20 cellular contexts compared by ENCODE assay signal in the genomic region with DNA sequence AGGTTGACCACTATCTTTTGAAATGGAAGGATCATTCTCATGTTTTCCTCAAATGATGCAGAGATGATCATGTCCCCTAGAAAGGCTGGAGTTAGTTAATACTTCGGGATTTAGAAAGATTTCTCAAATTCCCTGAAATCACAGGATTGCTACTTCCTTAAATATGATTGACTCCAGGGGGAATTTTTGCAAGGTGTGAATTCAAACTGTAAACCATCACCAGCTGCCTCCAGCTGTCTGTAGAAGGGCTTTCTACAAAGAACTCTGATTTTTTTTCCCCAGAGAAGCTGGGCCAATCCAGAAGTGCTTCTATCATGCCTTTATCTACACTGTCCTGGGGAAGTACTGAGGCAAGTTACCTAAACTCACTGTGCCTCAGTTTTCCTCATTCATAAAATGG.
"Had no signal": no experiment of that assay in that cellular context is flagged by ENCODE, and none has a peak within 500 bp of the region (broad histone marks: within the 10 kb centered on the region; RNA-seq: fewer than 3 reads in every experiment).

No MANE protein-coding gene starts in this region.

- H3K27me3 Mint-ChIP-seq: progenitor cell of endocrine pancreas had no signal

- ATAC-seq: activated CD4-positive, alpha-beta T cell treated with anti-CD3 and anti-CD28 coated beads for 36 hours; activated T-cell treated with anti-CD3 and anti-CD28 coated beads, Interleukin-2, amount 50 U/mL, for 72 hours; left lobe of liver; natural killer cell; stimulated activated naive CD8-positive, alpha-beta T cell treated with anti-CD3 and anti-CD28 coated beads, Interleukin-15, Interleukin-2, amounts not matched to agents 100 U/mL and 50 U/mL, for 24 hours; T-helper 17 cell had no signal

- H3K4me1 Mint-ChIP-seq: activated B cell treated with CpG ODN at 0.5 μM for 24 hours; activated CD4-positive, alpha-beta T cell treated with anti-CD3 and anti-CD28 coated beads for 36 hours; activated naive CD8-positive, alpha-beta T cell treated with anti-CD3 and anti-CD28 coated beads, Interleukin-2, amount 10 ng/mL, durations not matched to agents 7 days and 5 days; natural killer cell; T-helper 17 cell had no signal

- DNase-seq: activated B cell treated with CpG ODN at 0.5 μM for 24 hours; activated CD4-positive, alpha-beta memory T cell treated with anti-CD3 and anti-CD28 coated beads for 36 hours; activated CD4-positive, alpha-beta T cell treated with anti-CD3 and anti-CD28 coated beads for 36 hours; activated effector memory CD4-positive, alpha-beta T cell treated with Interleukin-2 at 50 U/mL for 16 hours; activated naive CD4-positive, alpha-beta T cell treated with anti-CD3 and anti-CD28 coated beads for 36 hours; activated naive CD8-positive, alpha-beta T cell treated with anti-CD3 and anti-CD28 coated beads, Interleukin-2, amount 10 ng/mL, durations not matched to agents 7 days and 5 days; activated T-cell treated with anti-CD3 and anti-CD28 coated beads, Interleukin-2, amount 50 U/mL, for 72 hours; amygdala; cerebellar nuclear complex; cortex of kidney; endodermal cell; foreskin melanocyte; midbrain; natural killer cell; stimulated activated CD4-positive, alpha-beta T cell treated with anti-CD3 and anti-CD28 coated beads, Interleukin-4, amount 100 ng/mL, for 24 hours; stimulated activated naive CD8-positive, alpha-beta T cell treated with anti-CD3 and anti-CD28 coated beads, Interleukin-15, Interleukin-2, amounts not matched to agents 100 U/mL and 50 U/mL, for 24 hours; T-helper 17 cell had no signal

- H3K36me3 Mint-ChIP-seq: activated CD4-positive, alpha-beta memory T cell treated with anti-CD3 and anti-CD28 coated beads for 36 hours; activated naive CD8-positive, alpha-beta T cell treated with anti-CD3 and anti-CD28 coated beads, Interleukin-2, amount 10 ng/mL, durations not matched to agents 7 days and 5 days; natural killer cell had no signal

- H3K4me3 ChIP-seq: lung had no signal

- H3K4me3 Mint-ChIP-seq: activated B cell treated with CpG ODN at 0.5 μM for 24 hours; activated CD4-positive, alpha-beta memory T cell treated with anti-CD3 and anti-CD28 coated beads for 36 hours; activated CD4-positive, alpha-beta T cell treated with anti-CD3 and anti-CD28 coated beads for 36 hours; activated naive CD4-positive, alpha-beta T cell treated with anti-CD3 and anti-CD28 coated beads for 36 hours; activated naive CD8-positive, alpha-beta T cell treated with anti-CD3 and anti-CD28 coated beads, Interleukin-2, amount 10 ng/mL, durations not matched to agents 7 days and 5 days; activated T-cell treated with anti-CD3 and anti-CD28 coated beads, Interleukin-2, amount 50 U/mL, for 72 hours; endodermal cell; natural killer cell; T-helper 17 cell had no signal

- H3K27ac Mint-ChIP-seq: activated B cell treated with CpG ODN at 0.5 μM for 24 hours; activated CD4-positive, alpha-beta memory T cell treated with anti-CD3 and anti-CD28 coated beads for 36 hours; activated CD4-positive, alpha-beta T cell treated with anti-CD3 and anti-CD28 coated beads for 36 hours; activated naive CD4-positive, alpha-beta T cell treated with anti-CD3 and anti-CD28 coated beads for 36 hours; activated naive CD8-positive, alpha-beta T cell treated with anti-CD3 and anti-CD28 coated beads, Interleukin-2, amount 10 ng/mL, durations not matched to agents 7 days and 5 days; activated T-cell treated with anti-CD3 and anti-CD28 coated beads, Interleukin-2, amount 50 U/mL, for 72 hours; endodermal cell; natural killer cell; progenitor cell of endocrine pancreas; T-helper 17 cell had no signal

- H3K9me3 Mint-ChIP-seq: activated B cell treated with CpG ODN at 0.5 μM for 24 hours; activated CD4-positive, alpha-beta memory T cell treated with anti-CD3 and anti-CD28 coated beads for 36 hours; activated naive CD4-positive, alpha-beta T cell treated with anti-CD3 and anti-CD28 coated beads for 36 hours; activated naive CD8-positive, alpha-beta T cell treated with anti-CD3 and anti-CD28 coated beads, Interleukin-2, amount 10 ng/mL, durations not matched to agents 7 days and 5 days; activated T-cell treated with anti-CD3 and anti-CD28 coated beads, Interleukin-2, amount 50 U/mL, for 72 hours; endodermal cell; natural killer cell had no signal
